8 cellular contexts compared by ENCODE assay signal in the genomic region with DNA sequence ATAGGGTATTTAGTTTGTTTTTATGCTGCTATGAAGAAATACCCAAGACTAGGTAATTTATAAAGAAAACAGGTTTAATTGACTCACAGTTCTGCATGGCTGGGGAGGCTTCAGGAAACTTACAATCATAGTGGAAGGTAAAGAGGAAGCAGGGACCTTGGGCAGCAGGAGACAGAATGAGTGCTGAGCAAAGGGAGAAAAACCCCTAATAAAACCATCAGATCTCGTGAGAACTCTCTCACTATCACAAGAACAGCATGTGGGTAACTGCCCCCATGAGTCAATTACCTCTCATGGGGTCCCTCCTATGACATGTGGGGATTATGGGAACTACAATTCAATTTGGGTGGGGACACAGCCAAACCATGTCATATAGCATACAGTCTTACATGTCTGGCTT.
A peak's percentile ranks its signal among the peaks of the same experiment; 100 is the strongest.
DNase-seq lines count a peak whose midpoint lies in the region; ATAC-seq, FAIRE-seq and TF ChIP-seq lines count a peak whose summit lies in the region.
"Not testable (repeated sequence)": the region's sequence is repeated elsewhere in the genome, so short reads cannot be mapped to it uniquely, and the experiment has no call there.

No MANE protein-coding gene starts in this region.

- H3K9me3 Mint-ChIP-seq in stimulated activated naive B cell treated with anti-CD40 and anti-IgM and Interleukin-4, amounts not matched to agents 10 μg/mL and 1 μg/mL and 100 μg/mL, for 72 hours: peaks cover 7 to 14% of the 10 kb centered on the region in 2 donors

- not testable (repeated sequence) for H3K36me3 ChIP-seq in OCI-LY3 (replicated peaks; ENCODE audit: low read depth, low read length); GM12878 (ENCODE audit: control insufficient read depth in 2 of 2, insufficient read depth in 2 of 2, low read length in 1 of 2)

- peak overlapping the region; percentile 8; the same call in 1 of the 2 replicates for H3K4me2 ChIP-seq in OCI-LY3 (ENCODE audit: low read length)
- not testable (repeated sequence) for H3K4me2 ChIP-seq in GM12878 (ENCODE audit: control insufficient read depth, insufficient read depth)

- TF ChIP-seq POLR2A in GM12878 (IDR thresholded peaks at IDR 0.05; ENCODE audit: low read depth, low read length): not testable (repeated sequence)

- intact Hi-C loops in GM12878 (cut with micrococcal nuclease; ENCODE audit: unreplicated experiment): not testable (repeated sequence)

- peak overlapping the region; percentile 47 for H3K27ac ChIP-seq in OCI-LY3 (ENCODE audit: low read length)
- not testable (repeated sequence) for H3K27ac ChIP-seq in GM12878 (ENCODE audit: control insufficient read depth, insufficient read depth)

- not testable (repeated sequence) for H2AFZ ChIP-seq in OCI-LY3 (ENCODE audit: low read depth, low read length); GM12878 (ENCODE audit: control insufficient read depth, low read depth, low read length)

- POLR2A ChIA-PET in GM12878 (lab: Charles Lee): not testable (repeated sequence)

- not testable (repeated sequence) for H3K4me3 ChIP-seq in GM12865 (ENCODE audit: low read depth, low read length); OCI-LY3 (ENCODE audit: low read length); GM12878

- ATAC-seq in GM18868 (IDR thresholded peaks at IDR 0.05; ENCODE audit: unreplicated experiment) (peak; percentile 72), GM19397 (IDR thresholded peaks at IDR 0.05; ENCODE audit: unreplicated experiment) (peak; percentile 48), HG02759 (IDR thresholded peaks at IDR 0.05; ENCODE audit: unreplicated experiment) (peak; percentile 53), HG03378 (IDR thresholded peaks at IDR 0.05; ENCODE audit: unreplicated experiment) (peak; percentile 63), GM12878 (peak; percentile 83)
- peak; percentile 74 to 92 for ATAC-seq in stimulated activated naive B cell treated with anti-CD40 and anti-IgM and Interleukin-4, amounts not matched to agents 10 μg/mL and 1 μg/mL and 100 μg/mL, for 72 hours (replicated peaks)

- FAIRE-seq in GM12878 (lab: Jason Lieb, UNC): not testable (repeated sequence)

- not testable (repeated sequence) for H3K4me3 Mint-ChIP-seq in stimulated activated naive B cell treated with anti-CD40 and anti-IgM and Interleukin-4, amounts not matched to agents 10 μg/mL and 1 μg/mL and 100 μg/mL, for 72 hours

- SMC1A ChIA-PET in GM12878 (lab: Charles Lee; ENCODE audit: uncharacterized antibody, unreplicated experiment): interaction anchor here (0.8 to 1.3 kb wide), 2 partner anchors 12 to 13 kb away, joined by 3 read pairs; no protein-coding TSS in a partner anchor

- H3K9me3 ChIP-seq in OCI-LY3 (ENCODE audit: insufficient read depth, low read length): peaks cover 20% of the 10 kb centered on the region
- not testable (repeated sequence) for H3K9me3 ChIP-seq in GM12878 (replicated peaks; ENCODE audit: control insufficient read depth, insufficient read depth, low read length)

- CTCF ChIA-PET in GM12878 (lab: Yijun Ruan, JAX): interaction anchor here (1.6 kb wide), 1 partner anchor 85 kb away, joined by 4 read pairs; no protein-coding TSS in a partner anchor

- not testable (repeated sequence) for H3K27ac Mint-ChIP-seq in stimulated activated naive B cell treated with anti-CD40 and anti-IgM and Interleukin-4, amounts not matched to agents 10 μg/mL and 1 μg/mL and 100 μg/mL, for 72 hours

- in situ Hi-C loops in GM12878 (cut with MboI): not testable (repeated sequence)

- not testable (repeated sequence) for H4K20me1 ChIP-seq in OCI-LY3 (ENCODE audit: insufficient read depth, low read length); GM12878 (ENCODE audit: control insufficient read depth, insufficient read depth)

- BruUV-seq in GM12878 (replicated peaks; lab: Mats Ljungman, UMichigan): not testable (repeated sequence)

- RAD21 ChIA-PET in GM12878 (lab: Charles Lee; ENCODE audit: unreplicated experiment): not testable (repeated sequence)

- not testable (repeated sequence) for H3K9ac ChIP-seq in OCI-LY3 (ENCODE audit: low read length); GM12878 (ENCODE audit: control insufficient read depth, insufficient read depth, low read length)

- DNase-seq in GM12865 (ENCODE audit: low read depth) (peak; percentile 42), GM12878 (ENCODE audit: low read depth, low spot score) (peak; percentile 16)
- DNase-seq in stimulated activated naive B cell treated with anti-CD40 and anti-IgM and Interleukin-4, amounts not matched to agents 10 μg/mL and 1 μg/mL and 100 μg/mL, for 72 hours: not testable (repeated sequence)

- H3K4me1 Mint-ChIP-seq in stimulated activated naive B cell treated with anti-CD40 and anti-IgM and Interleukin-4, amounts not matched to agents 10 μg/mL and 1 μg/mL and 100 μg/mL, for 72 hours: not testable (repeated sequence)

- not testable (repeated sequence) for H3K27me3 ChIP-seq in OCI-LY3 (ENCODE audit: low read depth, low read length); GM12878 (replicated peaks in 1 of 2; ENCODE audit: control insufficient read depth in 2 of 2, insufficient read depth in 2 of 2, low read length in 1 of 2)

- H3K27me3 Mint-ChIP-seq in stimulated activated naive B cell treated with anti-CD40 and anti-IgM and Interleukin-4, amounts not matched to agents 10 μg/mL and 1 μg/mL and 100 μg/mL, for 72 hours: not testable (repeated sequence)

- not testable (repeated sequence) for H3K36me3 Mint-ChIP-seq in stimulated activated naive B cell treated with anti-CD40 and anti-IgM and Interleukin-4, amounts not matched to agents 10 μg/mL and 1 μg/mL and 100 μg/mL, for 72 hours

- TF ChIP-seq RAD21 in GM12878 (IDR thresholded peaks at IDR 0.05; ENCODE audit: insufficient read depth, low read depth, low read length): not testable (repeated sequence)

- not testable (repeated sequence) for H3K79me2 ChIP-seq in OCI-LY3 (ENCODE audit: low read length); GM12878 (ENCODE audit: control insufficient read depth, insufficient read depth, low read length)

- not testable (repeated sequence) for TF ChIP-seq EP300 in GM12878 (IDR thresholded peaks at IDR 0.05; ENCODE audit: borderline replicate concordance in 1 of 2, control insufficient read depth in 1 of 2, low read depth in 2 of 2, low read length in 2 of 2)

- WGBS in GM12878 (ENCODE audit: insufficient coverage, insufficient replicate concordance, low lambda C conversion rate, missing lambda C conversion rate): 0% methylated on average over 1 of the region's 1 CpG

- H3K4me1 ChIP-seq in OCI-LY3 (ENCODE audit: low read length): peaks cover 23% of the 10 kb centered on the region
- H3K4me1 ChIP-seq in GM12878 (ENCODE audit: control insufficient read depth, insufficient read depth, low read length): not testable (repeated sequence)

- TF ChIP-seq CTCF in GM12865 (IDR thresholded peaks at IDR 0.05; ENCODE audit: insufficient read depth, low read depth, low read length, missing control alignments); OCI-LY3 (IDR thresholded peaks at IDR 0.05; ENCODE audit: low read depth, low read length); GM12878 (IDR thresholded peaks at IDR 0.05 in 2 of 3, conservative IDR thresholded peaks at IDR 0.05 in 1 of 3; ENCODE audit: control insufficient read depth in 2 of 3, extremely low read depth in 1 of 3, insufficient read depth in 1 of 3, low read depth in 3 of 3, low read length in 3 of 3): not testable (repeated sequence)

TF ChIP-seq in GM12878, 131 proteins besides CTCF, POLR2A, EP300 and RAD21 (continues in another document):
- TF ChIP-seq JUNB (IDR thresholded peaks at IDR 0.05) (0 out of 2 replicates have a peak, but pooled peaks have one; percentile 27), IKZF1 (conservative IDR thresholded peaks at IDR 0.05) (0 out of 2 replicates have a peak, but pooled peaks have one; percentile 17), MTA2 (IDR thresholded peaks at IDR 0.05; ENCODE audit: low read depth) (peak; percentile 38; the same call in 1 of the 2 replicates), ETV6 (conservative IDR thresholded peaks at IDR 0.05 in 1 of 2, IDR thresholded peaks at IDR 0.05 in 1 of 2; ENCODE audit: borderline replicate concordance in 1 of 2, low read depth in 1 of 2) (0 out of 4 replicates have a peak, but pooled peaks of 1 of the 2 experiments have one; percentile 34), BHLHE40 (IDR thresholded peaks at IDR 0.05; ENCODE audit: borderline replicate concordance in 1 of 2, low read depth in 2 of 2, low read length in 1 of 2) (peak in 1 of 2 experiments; percentile 65; a peak in 1 of 4 replicates), IKZF2 (IDR thresholded peaks at IDR 0.05) (peak in 1 of 2 experiments; percentile 37; a peak in 1 of 4 replicates), MEF2B (IDR thresholded peaks at IDR 0.05; ENCODE audit: partially characterized antibody, poor library complexity, severe bottlenecking) (peak; percentile 53), SPI1 (IDR thresholded peaks at IDR 0.05; ENCODE audit: borderline replicate concordance, insufficient read depth, low read depth, low read length) (peak; percentile 11; the same call in 1 of the 2 replicates)
- TF ChIP-seq, protein P1, sequence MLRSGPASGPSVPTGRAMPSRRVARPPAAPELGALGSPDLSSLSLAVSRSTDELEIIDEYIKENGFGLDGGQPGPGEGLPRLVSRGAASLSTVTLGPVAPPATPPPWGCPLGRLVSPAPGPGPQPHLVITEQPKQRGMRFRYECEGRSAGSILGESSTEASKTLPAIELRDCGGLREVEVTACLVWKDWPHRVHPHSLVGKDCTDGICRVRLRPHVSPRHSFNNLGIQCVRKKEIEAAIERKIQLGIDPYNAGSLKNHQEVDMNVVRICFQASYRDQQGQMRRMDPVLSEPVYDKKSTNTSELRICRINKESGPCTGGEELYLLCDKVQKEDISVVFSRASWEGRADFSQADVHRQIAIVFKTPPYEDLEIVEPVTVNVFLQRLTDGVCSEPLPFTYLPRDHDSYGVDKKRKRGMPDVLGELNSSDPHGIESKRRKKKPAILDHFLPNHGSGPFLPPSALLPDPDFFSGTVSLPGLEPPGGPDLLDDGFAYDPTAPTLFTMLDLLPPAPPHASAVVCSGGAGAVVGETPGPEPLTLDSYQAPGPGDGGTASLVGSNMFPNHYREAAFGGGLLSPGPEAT (IDR thresholded peaks at IDR 0.05; ENCODE audit: low read depth): peak; percentile 31; the same call in 1 of the 2 replicates
